In the genomic region with DNA sequence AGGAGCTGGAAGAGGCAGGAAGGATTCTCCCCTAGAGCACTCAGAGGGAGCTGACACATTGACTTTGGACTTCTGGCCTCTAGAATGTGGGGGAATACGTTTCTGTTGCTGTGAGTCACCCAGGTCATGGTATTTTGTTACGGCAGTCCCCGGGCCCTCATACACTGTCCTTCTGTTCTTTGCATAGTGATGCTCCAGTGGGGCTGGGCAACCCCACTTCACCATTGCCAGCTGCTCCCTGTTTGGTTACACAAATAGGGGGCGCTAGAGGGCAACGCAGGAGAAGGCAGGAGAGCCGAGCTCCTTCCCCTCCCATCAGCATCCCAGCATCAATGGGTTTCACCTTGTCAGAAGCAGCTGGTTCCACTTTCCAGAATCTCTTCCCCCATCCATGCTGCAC, we compare ENCODE assay signal across 9 cellular contexts.
DNase-seq lines count a peak whose midpoint lies in the region; ATAC-seq and TF ChIP-seq lines count a peak whose summit lies in the region.
"Had no signal": no experiment of that assay in that cellular context is flagged by ENCODE, and none has a peak within 500 bp of the region (broad histone marks: within the 10 kb centered on the region; RNA-seq: fewer than 3 reads in every experiment).

No MANE protein-coding gene starts in this region.

- intact Hi-C loops in left colon (cut with DNase I, micrococcal nuclease): no loop called here

- H3F3A ChIP-seq in GM23248 (ENCODE audit: insufficient read depth): no peaks in the 10 kb centered on the region

- peak; percentile 43 for TF ChIP-seq CTCF in AG09319 (IDR thresholded peaks at IDR 0.05; ENCODE audit: low read depth, low read length)

- 28 to 31% methylated on average over 6 of the region's 6 CpGs for WGBS in GM23248 (ENCODE audit: low coverage in 1 of 2, low lambda C conversion rate in 2 of 2, missing lambda C conversion rate in 2 of 2), 2 experiments

- no peaks in the 10 kb centered on the region for H3K36me3 ChIP-seq in GM23248 (ENCODE audit: low read depth)

- H3K79me2 ChIP-seq in GM23248 (ENCODE audit: insufficient read depth): no peaks in the 10 kb centered on the region

- no peak overlapping the region for H3K4me3 ChIP-seq in GM23248
- H3K4me3 ChIP-seq: coronary artery had no signal

- H3K27ac ChIP-seq in GM23248: no peak overlapping the region
- H3K27ac ChIP-seq: coronary artery had no signal

- in situ Hi-C loops in GM23248 (cut with MboI): no loop called here

- H3K27me3 ChIP-seq in GM23248 (replicated peaks; ENCODE audit: insufficient read depth): peaks cover 60% of the 10 kb centered on the region

- no peaks in the 10 kb centered on the region for H4K20me1 ChIP-seq in GM23248 (ENCODE audit: insufficient read depth)

- no peak overlapping the region for H2AFZ ChIP-seq in GM23248

- H3K9ac ChIP-seq in GM23248: no peak overlapping the region

- ATAC-seq in SK-N-SH treated with all-trans-retinoic acid at 6 μM for 48 hours (peak; percentile 76), HG02970 (IDR thresholded peaks at IDR 0.05; ENCODE audit: low FRiP score, unreplicated experiment) (no peak), left colon (no peak)

- DNase-seq in AG09319 (ENCODE audit: extremely low read depth, low read depth) (no peak), GM23248 (peak; percentile 49), iPS DF 19.7 (ENCODE audit: low read depth, low spot score) (peak; percentile 40), NCI-H2196 (lab: John Stamatoyannopoulos, UW; ENCODE audit: unreplicated experiment) (no peak), left colon (no peak), inferior parietal cortex (ENCODE audit: extremely low spot score) (no peak)

- H3K4me2 ChIP-seq in GM23248 (ENCODE audit: unreplicated experiment): no peak overlapping the region

- no peaks in the 10 kb centered on the region for H3K9me2 ChIP-seq in GM23248 (ENCODE audit: insufficient read depth)

- no peaks in the 10 kb centered on the region for H3K4me1 ChIP-seq in GM23248 (ENCODE audit: insufficient read depth)

- H3K9me3 ChIP-seq in GM23248 (ENCODE audit: low read depth): no peaks in the 10 kb centered on the region

TF ChIP-seq in SK-N-SH treated with all-trans-retinoic acid at 6 μM for 48 hours, 23 proteins besides CTCF, POLR2A, EP300 and RAD21:
- TF ChIP-seq, protein P1, sequence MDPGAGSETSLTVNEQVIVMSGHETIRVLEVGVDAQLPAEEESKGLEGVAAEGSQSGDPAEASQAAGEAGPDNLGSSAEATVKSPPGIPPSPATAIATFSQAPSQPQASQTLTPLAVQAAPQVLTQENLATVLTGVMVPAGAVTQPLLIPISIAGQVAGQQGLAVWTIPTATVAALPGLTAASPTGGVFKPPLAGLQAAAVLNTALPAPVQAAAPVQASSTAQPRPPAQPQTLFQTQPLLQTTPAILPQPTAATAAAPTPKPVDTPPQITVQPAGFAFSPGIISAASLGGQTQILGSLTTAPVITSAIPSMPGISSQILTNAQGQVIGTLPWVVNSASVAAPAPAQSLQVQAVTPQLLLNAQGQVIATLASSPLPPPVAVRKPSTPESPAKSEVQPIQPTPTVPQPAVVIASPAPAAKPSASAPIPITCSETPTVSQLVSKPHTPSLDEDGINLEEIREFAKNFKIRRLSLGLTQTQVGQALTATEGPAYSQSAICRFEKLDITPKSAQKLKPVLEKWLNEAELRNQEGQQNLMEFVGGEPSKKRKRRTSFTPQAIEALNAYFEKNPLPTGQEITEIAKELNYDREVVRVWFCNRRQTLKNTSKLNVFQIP (CRISPR knock-in tag; IDR thresholded peaks at IDR 0.05; ENCODE audit: borderline replicate concordance, low read depth): no peak
- TF ChIP-seq CSDC2 (CRISPR knock-in tag; IDR thresholded peaks at IDR 0.05): no peak
TF ChIP-seq in SK-N-SH treated with all-trans-retinoic acid at 6 μM for 48 hours: peak in this region for 0.

Comparison
In these comparisons a context has a peak if more than half of its experiments do, and no peak if none do; other contexts are left out.
1. DNase-seq: peak in GM23248 (single experiment) and iPS DF 19.7 (single experiment); none in AG09319 (single experiment), NCI-H2196 (single experiment), left colon (0 of 2) and inferior parietal cortex (single experiment).